In genomic region chr17:78200451-78200850, GRCh38 we compare ENCODE assay signal across 21 cellular contexts. TPM values are rescaled to one million over a fixed set of nuclear protein-coding genes. Genes with fewer than 3 reads are reported as not detected.
DNase-seq lines count a peak whose midpoint lies in the region; ATAC-seq, FAIRE-seq and TF ChIP-seq lines count a peak whose summit lies in the region.
"Had no signal": no experiment of that assay in that cellular context is flagged by ENCODE, and none has a peak within 500 bp of the region (broad histone marks: within the 10 kb centered on the region; RNA-seq: fewer than 3 reads in every experiment).

No MANE protein-coding gene starts in this region.

- peaks cover 34% of the 10 kb centered on the region for H3K79me2 ChIP-seq in HepG2 (ENCODE audit: insufficient read depth, low read length)

- intact Hi-C loops in HepG2 (cut with micrococcal nuclease; ENCODE audit: unreplicated experiment): no loop called here

- WGBS in HepG2 (ENCODE audit: low lambda C conversion rate): 94% methylated on average over 6 of the region's 6 CpGs
- 89 to 91% methylated on average over 6 of the region's 6 CpGs for WGBS in upper lobe of left lung, 2 donors

- no peaks in the 10 kb centered on the region for H3K27me3 Mint-ChIP-seq in progenitor cell of endocrine pancreas

- H4K20me1 ChIP-seq in BLaER1 treated with 17β-estradiol and CSF1 and Interleukin-3, amounts not matched to agents 10 nM and 100 nM: peaks cover 0 to 4% (median 0%) of the 10 kb centered on the region in 11 experiments; a peak in 1 of 22 replicates
- peaks cover 71% of the 10 kb centered on the region for H4K20me1 ChIP-seq in HepG2 (ENCODE audit: insufficient read depth, low read length)

- no peak for DNase-seq in HepG2 (ENCODE audit: low spot score)
- no peak for DNase-seq in upper lobe of left lung
- DNase-seq in progenitor cell of endocrine pancreas (ENCODE audit: low spot score, unreplicated experiment): no peak
- DNase-seq in stimulated activated effector memory CD8-positive, alpha-beta T cell treated with anti-CD3 and anti-CD28 coated beads, Interleukin-12 subunit alpha, Interleukin-12 subunit beta, amount 100 ng/mL, for 72 hours (ENCODE audit: low spot score in 2 of 2): no peak
- no peak for DNase-seq in NCI-H82 (lab: John Stamatoyannopoulos, UW)
- DNase-seq: 8988T; C1 segment of cervical spinal cord; CD8-positive, alpha-beta T cell; COR-L47; DMS153; DMS79 treated with DMSO at 0.1 percent for 48 hours; EL; GDM1; H9; IMR-90; KBM-7 had no signal

- no peak overlapping the region for H3K27ac Mint-ChIP-seq in progenitor cell of endocrine pancreas
- no peak overlapping the region for H3K27ac Mint-ChIP-seq in stimulated activated effector memory CD8-positive, alpha-beta T cell treated with anti-CD3 and anti-CD28 coated beads, Interleukin-12 subunit alpha, Interleukin-12 subunit beta, amount 100 ng/mL, for 72 hours
- H3K27ac Mint-ChIP-seq: CD8-positive, alpha-beta T cell; GM23338 had no signal

- H3K4me3 ChIP-seq in BLaER1 treated with 17β-estradiol and CSF1 and Interleukin-3, amounts not matched to agents 10 nM and 100 nM: no peak overlapping the region
- H3K4me3 ChIP-seq in HepG2 (replicated peaks in 1 of 3; ENCODE audit: insufficient read depth in 1 of 3, low read depth in 2 of 3, low read length in 3 of 3): no peak overlapping the region
- no peak overlapping the region for H3K4me3 ChIP-seq in upper lobe of left lung
- H3K4me3 ChIP-seq: GM23338 had no signal

- in situ Hi-C loops in HepG2 (cut with HindIII; ENCODE audit: extremely low pct_ligation_motif_present, low pct_unique_long_range_greater_than_20kb): no loop called here

- peak overlapping the region in 10 of 11 experiments; percentile 80 to 90 (median 86); a peak in 17 of 22 replicates for H3K27ac ChIP-seq in BLaER1 treated with 17β-estradiol and CSF1 and Interleukin-3, amounts not matched to agents 10 nM and 100 nM
- H3K27ac ChIP-seq in VCaP (peak overlapping the region; percentile 99), HepG2 (ENCODE audit: extremely low read length, insufficient read depth, low read length) (no peak overlapping the region), upper lobe of left lung (peak overlapping the region in 3 of 4 donors; percentile 86 to 90 (median 88))

- H2AFZ ChIP-seq in HepG2 (ENCODE audit: low read length): no peak overlapping the region
- H2AFZ ChIP-seq: GM23338 had no signal

- peaks cover 0 to 22% (median 12%) of the 10 kb centered on the region in 11 experiments; a peak in 15 of 22 replicates for H3K9me3 ChIP-seq in BLaER1 treated with 17β-estradiol and CSF1 and Interleukin-3, amounts not matched to agents 10 nM and 100 nM (replicated peaks in 1 of 11)
- no peaks in the 10 kb centered on the region for H3K9me3 ChIP-seq in HepG2 (ENCODE audit: low read length)
- H3K9me3 ChIP-seq in upper lobe of left lung: no peaks in the 10 kb centered on the region

- H3K4me1 Mint-ChIP-seq in progenitor cell of endocrine pancreas (ENCODE audit: low read depth): peaks cover 8% of the 10 kb centered on the region
- peaks cover 7% of the 10 kb centered on the region for H3K4me1 Mint-ChIP-seq in stimulated activated effector memory CD8-positive, alpha-beta T cell treated with anti-CD3 and anti-CD28 coated beads, Interleukin-12 subunit alpha, Interleukin-12 subunit beta, amount 100 ng/mL, for 72 hours

- BruUV-seq in HepG2 (replicated peaks; lab: Mats Ljungman, UMichigan): no TSS peak

- peak overlapping the region in 8 of 11 experiments; percentile 33 to 92 (median 81); a peak in 9 of 22 replicates for H3K4me2 ChIP-seq in BLaER1 treated with 17β-estradiol and CSF1 and Interleukin-3, amounts not matched to agents 10 nM and 100 nM
- H3K4me2 ChIP-seq in HepG2 (ENCODE audit: low read depth, low read length): no peak overlapping the region
- H3K4me2 ChIP-seq: GM23338 had no signal

- TF ChIP-seq RAD21 in HepG2 (CRISPR knock-in tag; IDR thresholded peaks at IDR 0.05): no peak

- no peaks in the 10 kb centered on the region for H3K9me3 Mint-ChIP-seq in progenitor cell of endocrine pancreas (ENCODE audit: low read depth)
- H3K9me3 Mint-ChIP-seq in stimulated activated effector memory CD8-positive, alpha-beta T cell treated with anti-CD3 and anti-CD28 coated beads, Interleukin-12 subunit alpha, Interleukin-12 subunit beta, amount 100 ng/mL, for 72 hours: no peaks in the 10 kb centered on the region
- H3K9me3 Mint-ChIP-seq: CD8-positive, alpha-beta T cell; GM23338; H9 had no signal

- no peak for FAIRE-seq in HepG2 (lab: Jason Lieb, UNC)
- FAIRE-seq: D721Med, GM12892 had no signal

- peaks cover 41 to 81% (median 72%) of the 10 kb centered on the region in 11 experiments for H3K36me3 ChIP-seq in BLaER1 treated with 17β-estradiol and CSF1 and Interleukin-3, amounts not matched to agents 10 nM and 100 nM
- H3K36me3 ChIP-seq in HepG2 (replicated peaks in 1 of 2; ENCODE audit: control insufficient read depth in 1 of 2, insufficient read depth in 2 of 2, low read length in 2 of 2) (peaks cover 44 to 83% of the 10 kb centered on the region in 2 experiments), upper lobe of left lung (peaks cover 0 to 47% (median 16%) of the 10 kb centered on the region in 4 donors)

- H3K27me3 ChIP-seq in BLaER1 treated with 17β-estradiol and CSF1 and Interleukin-3, amounts not matched to agents 10 nM and 100 nM: no peaks in the 10 kb centered on the region
- H3K27me3 ChIP-seq in HepG2 (ENCODE audit: control insufficient read depth in 1 of 2, insufficient read depth in 2 of 2, low read length in 2 of 2) (no peaks in the 10 kb centered on the region), upper lobe of left lung (no peaks in the 10 kb centered on the region)

- POLR2A ChIA-PET in HepG2 (lab: Yijun Ruan, JAX): interaction anchor here (0.9 to 1.5 kb wide), 3 partner anchors 13 to 73 kb away, joined by 3 to 5 read pairs (median 3); no protein-coding TSS in a partner anchor

- H3K4me3 Mint-ChIP-seq in progenitor cell of endocrine pancreas (ENCODE audit: low read depth): no peak overlapping the region
- no peak overlapping the region for H3K4me3 Mint-ChIP-seq in stimulated activated effector memory CD8-positive, alpha-beta T cell treated with anti-CD3 and anti-CD28 coated beads, Interleukin-12 subunit alpha, Interleukin-12 subunit beta, amount 100 ng/mL, for 72 hours
- H3K4me3 Mint-ChIP-seq: CD8-positive, alpha-beta T cell; GM23338; H9 had no signal

- TF ChIP-seq EP300 in HepG2 (IDR thresholded peaks at IDR 0.05; ENCODE audit: low read depth in 2 of 2, low read length in 2 of 2) (no peak), HepG2 (CRISPR knock-in tag; IDR thresholded peaks at IDR 0.05; ENCODE audit: borderline replicate concordance) (no peak), upper lobe of left lung (IDR thresholded peaks at IDR 0.05) (no peak)

- peaks cover 4% of the 10 kb centered on the region for H3K36me3 Mint-ChIP-seq in progenitor cell of endocrine pancreas (ENCODE audit: insufficient read depth)
- peaks cover 25% of the 10 kb centered on the region for H3K36me3 Mint-ChIP-seq in stimulated activated effector memory CD8-positive, alpha-beta T cell treated with anti-CD3 and anti-CD28 coated beads, Interleukin-12 subunit alpha, Interleukin-12 subunit beta, amount 100 ng/mL, for 72 hours
- H3K36me3 Mint-ChIP-seq: CD8-positive, alpha-beta T cell had no signal

- TF ChIP-seq CTCF in VCaP (conservative IDR thresholded peaks at IDR 0.05) (no peak), HepG2 (CRISPR knock-in tag; IDR thresholded peaks at IDR 0.05) (no peak), upper lobe of left lung (IDR thresholded peaks at IDR 0.05) (no peak), progenitor cell of endocrine pancreas (IDR thresholded peaks at IDR 0.05; ENCODE audit: unreplicated experiment) (no peak)

- ATAC-seq in HepG2 (no peak), upper lobe of left lung (ENCODE audit: low FRiP score in 2 of 2) (no peak)
- ATAC-seq in stimulated activated effector memory CD8-positive, alpha-beta T cell treated with anti-CD3 and anti-CD28 coated beads, Interleukin-12 subunit alpha, Interleukin-12 subunit beta, amount 100 ng/mL, for 72 hours: no peak
- ATAC-seq: CD8-positive, alpha-beta T cell; GM23338 had no signal

- H3K4me1 ChIP-seq in BLaER1 treated with 17β-estradiol and CSF1 and Interleukin-3, amounts not matched to agents 10 nM and 100 nM: peaks cover 25 to 52% (median 46%) of the 10 kb centered on the region in 10 experiments
- 0 out of 2 replicates have a peak, but pooled peaks cover 9% of the 10 kb centered on the region for H3K4me1 ChIP-seq in HepG2 (ENCODE audit: insufficient read depth, low read length)
- H3K4me1 ChIP-seq in upper lobe of left lung: peaks cover 3 to 12% (median 6%) of the 10 kb centered on the region in 4 donors

- CTCF ChIA-PET in HepG2 (lab: Yijun Ruan, JAX; ENCODE audit: low intra/inter-chr PET ratio, low total read pairs): no interaction called here

- no peak for TF ChIP-seq POLR2A in HepG2 (IDR thresholded peaks at IDR 0.05; ENCODE audit: insufficient read depth in 1 of 2, low read depth in 2 of 2, low read length in 2 of 2)
- TF ChIP-seq POLR2A in upper lobe of left lung (IDR thresholded peaks at IDR 0.05): no peak

- peak overlapping the region in 2 of 11 experiments; percentile 64 to 70; a peak in 5 of 22 replicates for H3K9ac ChIP-seq in BLaER1 treated with 17β-estradiol and CSF1 and Interleukin-3, amounts not matched to agents 10 nM and 100 nM
- no peak overlapping the region for H3K9ac ChIP-seq in HepG2 (ENCODE audit: insufficient read depth, low read depth, low read length)

RNA-seq across cellular contexts. Expression of gene AFMID, which starts 13.3 kb away (rescaled TPM):
- total RNA-seq in HepG2 (2016; rRNA removed; fragmentation: Illumina TruSeq; extraction: Trizol) (270 and 327 TPM in 2 replicates), upper lobe of left lung (100 to 1,000 TPM in 1 of 6 donors, 10 to 100 TPM in 5; 30.5 to 265 (median 44.2) TPM), progenitor cell of endocrine pancreas (26.5 and 27.9 TPM in 2 replicates)
- 87.2 and 91.8 TPM in 2 replicates for total RNA-seq in HepG2 (2016; cell fraction: cytosol; rRNA removed; fragmentation: Illumina TruSeq; extraction: Trizol; ENCODE audit: low read depth)
- 272 and 349 TPM in 2 replicates for total RNA-seq in HepG2 (2016; cell fraction: insoluble cytoplasmic fraction; rRNA removed; fragmentation: Illumina TruSeq; extraction: Trizol)
- total RNA-seq in HepG2 (2016; cell fraction: membrane; rRNA removed; fragmentation: Illumina TruSeq; extraction: Trizol): 147 and 156 TPM in 2 replicates
- total RNA-seq in HepG2 (2016; cell fraction: nucleus; rRNA removed; fragmentation: Illumina TruSeq; extraction: Trizol): 146 and 156 TPM in 2 replicates
- 249 and 317 TPM in 2 replicates for polyA plus RNA-seq in HepG2 (2011; rRNA removed)
- polyA plus RNA-seq in HepG2 (2011; cell fraction: cytosol; rRNA removed): 229 and 274 TPM in 2 replicates
- 417 and 490 TPM in 2 replicates for polyA plus RNA-seq in HepG2 (2011; cell fraction: nucleus; rRNA removed)
- 302 and 303 TPM in 2 replicates for polyA plus RNA-seq in HepG2 (2012)
- polyA plus RNA-seq in HepG2 (2016; cell fraction: cytosol; fragmentation: Illumina TruSeq; extraction: Trizol; ENCODE audit: low read depth): 66.5 and 75.3 TPM in 2 replicates
- 406 and 430 TPM in 2 replicates for polyA plus RNA-seq in HepG2 (2016; cell fraction: insoluble cytoplasmic fraction; fragmentation: Illumina TruSeq; extraction: Trizol; ENCODE audit: low read depth)
- 103 and 126 TPM in 2 replicates for polyA plus RNA-seq in HepG2 (2016; cell fraction: membrane; fragmentation: Illumina TruSeq; extraction: Trizol; ENCODE audit: low read depth)
- polyA plus RNA-seq in HepG2 (2016; cell fraction: nucleus; fragmentation: Illumina TruSeq; extraction: Trizol; ENCODE audit: insufficient read depth, low read depth): 409 and 442 TPM in 2 replicates
- 60.4 and 341 TPM in 2 replicates for polyA minus RNA-seq in HepG2 (2011; rRNA and poly(A)+ RNA removed; ENCODE audit: low replicate concordance)
- polyA minus RNA-seq in HepG2 (2011; cell fraction: cytosol; rRNA and poly(A)+ RNA removed): 127 and 156 TPM in 2 replicates
- polyA minus RNA-seq in HepG2 (2011; cell fraction: nucleus; rRNA and poly(A)+ RNA removed): 114 and 156 TPM in 2 replicates

RNA-seq across cellular contexts. Expression of gene TK1, which starts 13.6 kb away (rescaled TPM):
- total RNA-seq in HepG2 (2016; rRNA removed; fragmentation: Illumina TruSeq; extraction: Trizol) (96.0 and 114 TPM in 2 replicates), upper lobe of left lung (10 to 100 TPM in 3 of 6 donors, 1 to 10 TPM in 3; 2.8 to 16.0 (median 9.0) TPM), progenitor cell of endocrine pancreas (27.9 and 29.1 TPM in 2 replicates)
- total RNA-seq in HepG2 (2016; cell fraction: cytosol; rRNA removed; fragmentation: Illumina TruSeq; extraction: Trizol; ENCODE audit: low read depth): 20.1 and 22.9 TPM in 2 replicates
- total RNA-seq in HepG2 (2016; cell fraction: insoluble cytoplasmic fraction; rRNA removed; fragmentation: Illumina TruSeq; extraction: Trizol): 95.6 and 109 TPM in 2 replicates
- total RNA-seq in HepG2 (2016; cell fraction: membrane; rRNA removed; fragmentation: Illumina TruSeq; extraction: Trizol): 30.2 and 33.7 TPM in 2 replicates
- total RNA-seq in HepG2 (2016; cell fraction: nucleus; rRNA removed; fragmentation: Illumina TruSeq; extraction: Trizol): 38.0 and 39.0 TPM in 2 replicates
- 33.2 and 45.0 TPM in 2 replicates for polyA plus RNA-seq in HepG2 (2011; rRNA removed)
- polyA plus RNA-seq in HepG2 (2011; cell fraction: cytosol; rRNA removed): 36.3 and 78.7 TPM in 2 replicates
- polyA plus RNA-seq in HepG2 (2011; cell fraction: nucleus; rRNA removed): 27.9 and 41.4 TPM in 2 replicates
- 15.9 and 24.5 TPM in 2 replicates for polyA plus RNA-seq in HepG2 (2012)
- polyA plus RNA-seq in HepG2 (2016; cell fraction: cytosol; fragmentation: Illumina TruSeq; extraction: Trizol; ENCODE audit: low read depth): 18.4 and 18.5 TPM in 2 replicates
- 130 and 138 TPM in 2 replicates for polyA plus RNA-seq in HepG2 (2016; cell fraction: insoluble cytoplasmic fraction; fragmentation: Illumina TruSeq; extraction: Trizol; ENCODE audit: low read depth)
- polyA plus RNA-seq in HepG2 (2016; cell fraction: membrane; fragmentation: Illumina TruSeq; extraction: Trizol; ENCODE audit: low read depth): 21.2 and 23.8 TPM in 2 replicates
- polyA plus RNA-seq in HepG2 (2016; cell fraction: nucleus; fragmentation: Illumina TruSeq; extraction: Trizol; ENCODE audit: insufficient read depth, low read depth): 61.0 and 63.4 TPM in 2 replicates
- 74.6 and 146 TPM in 2 replicates for polyA minus RNA-seq in HepG2 (2011; rRNA and poly(A)+ RNA removed; ENCODE audit: low replicate concordance)
- 21.4 and 38.3 TPM in 2 replicates for polyA minus RNA-seq in HepG2 (2011; cell fraction: cytosol; rRNA and poly(A)+ RNA removed)
- polyA minus RNA-seq in HepG2 (2011; cell fraction: nucleus; rRNA and poly(A)+ RNA removed): 10.7 and 15.2 TPM in 2 replicates

RNA-seq across cellular contexts. Expression of gene BIRC5, which starts 13.6 kb away (rescaled TPM):
- total RNA-seq in HepG2 (2016; rRNA removed; fragmentation: Illumina TruSeq; extraction: Trizol) (135 and 167 TPM in 2 replicates), upper lobe of left lung (1 to 10 TPM in 5 of 6 donors, not detected in 1; 1.4 to 6.4 (median 3.5) TPM), progenitor cell of endocrine pancreas (28.9 and 30.0 TPM in 2 replicates)
- 34.5 and 39.0 TPM in 2 replicates for total RNA-seq in HepG2 (2016; cell fraction: cytosol; rRNA removed; fragmentation: Illumina TruSeq; extraction: Trizol; ENCODE audit: low read depth)
- total RNA-seq in HepG2 (2016; cell fraction: insoluble cytoplasmic fraction; rRNA removed; fragmentation: Illumina TruSeq; extraction: Trizol): 131 and 168 TPM in 2 replicates
- total RNA-seq in HepG2 (2016; cell fraction: membrane; rRNA removed; fragmentation: Illumina TruSeq; extraction: Trizol): 97.3 and 97.8 TPM in 2 replicates
- total RNA-seq in HepG2 (2016; cell fraction: nucleus; rRNA removed; fragmentation: Illumina TruSeq; extraction: Trizol): 62.8 and 63.7 TPM in 2 replicates
- 18.5 and 30.3 TPM in 2 replicates for polyA plus RNA-seq in HepG2 (2011; rRNA removed)
- 26.4 and 35.2 TPM in 2 replicates for polyA plus RNA-seq in HepG2 (2011; cell fraction: cytosol; rRNA removed)
- 11.3 and 14.8 TPM in 2 replicates for polyA plus RNA-seq in HepG2 (2011; cell fraction: nucleus; rRNA removed)
- polyA plus RNA-seq in HepG2 (2012): 20.8 and 42.6 TPM in 2 replicates
- 27.8 and 29.4 TPM in 2 replicates for polyA plus RNA-seq in HepG2 (2016; cell fraction: cytosol; fragmentation: Illumina TruSeq; extraction: Trizol; ENCODE audit: low read depth)
- polyA plus RNA-seq in HepG2 (2016; cell fraction: insoluble cytoplasmic fraction; fragmentation: Illumina TruSeq; extraction: Trizol; ENCODE audit: low read depth): 158 and 162 TPM in 2 replicates
- 64.5 and 65.4 TPM in 2 replicates for polyA plus RNA-seq in HepG2 (2016; cell fraction: membrane; fragmentation: Illumina TruSeq; extraction: Trizol; ENCODE audit: low read depth)
- 90.2 and 97.1 TPM in 2 replicates for polyA plus RNA-seq in HepG2 (2016; cell fraction: nucleus; fragmentation: Illumina TruSeq; extraction: Trizol; ENCODE audit: insufficient read depth, low read depth)
- polyA minus RNA-seq in HepG2 (2011; rRNA and poly(A)+ RNA removed; ENCODE audit: low replicate concordance): 62.3 and 97.9 TPM in 2 replicates
- polyA minus RNA-seq in HepG2 (2011; cell fraction: cytosol; rRNA and poly(A)+ RNA removed): 18.6 and 37.7 TPM in 2 replicates
- 20.9 and 36.8 TPM in 2 replicates for polyA minus RNA-seq in HepG2 (2011; cell fraction: nucleus; rRNA and poly(A)+ RNA removed)

RNA-seq across cellular contexts. Expression of gene TMEM235, which starts 31.0 kb away (rescaled TPM):
- total RNA-seq in HepG2 (2016; rRNA removed; fragmentation: Illumina TruSeq; extraction: Trizol): not detected in 2 replicates
- total RNA-seq in HepG2 (2016; cell fraction: cytosol; rRNA removed; fragmentation: Illumina TruSeq; extraction: Trizol; ENCODE audit: low read depth): not detected in 2 replicates
- not detected in 2 replicates for total RNA-seq in HepG2 (2016; cell fraction: insoluble cytoplasmic fraction; rRNA removed; fragmentation: Illumina TruSeq; extraction: Trizol)
- total RNA-seq in HepG2 (2016; cell fraction: membrane; rRNA removed; fragmentation: Illumina TruSeq; extraction: Trizol): not detected in 2 replicates
- not detected in 2 replicates for total RNA-seq in HepG2 (2016; cell fraction: nucleus; rRNA removed; fragmentation: Illumina TruSeq; extraction: Trizol)
- polyA plus RNA-seq in HepG2 (2011; rRNA removed): not detected in 2 replicates
- not detected in 2 replicates for polyA plus RNA-seq in HepG2 (2011; cell fraction: cytosol; rRNA removed)
- polyA plus RNA-seq in HepG2 (2011; cell fraction: nucleus; rRNA removed): not detected in 2 replicates
- polyA plus RNA-seq in HepG2 (2012): not detected in 2 replicates
- polyA plus RNA-seq in HepG2 (2016; cell fraction: cytosol; fragmentation: Illumina TruSeq; extraction: Trizol; ENCODE audit: low read depth): not detected in 2 replicates
- not detected in 2 replicates for polyA plus RNA-seq in HepG2 (2016; cell fraction: insoluble cytoplasmic fraction; fragmentation: Illumina TruSeq; extraction: Trizol; ENCODE audit: low read depth)
- polyA plus RNA-seq in HepG2 (2016; cell fraction: membrane; fragmentation: Illumina TruSeq; extraction: Trizol; ENCODE audit: low read depth): not detected in 2 replicates
- polyA plus RNA-seq in HepG2 (2016; cell fraction: nucleus; fragmentation: Illumina TruSeq; extraction: Trizol; ENCODE audit: insufficient read depth, low read depth): not detected in 2 replicates
- not detected in 2 replicates for polyA minus RNA-seq in HepG2 (2011; rRNA and poly(A)+ RNA removed; ENCODE audit: low replicate concordance)
- not detected in 2 replicates for polyA minus RNA-seq in HepG2 (2011; cell fraction: cytosol; rRNA and poly(A)+ RNA removed)
- not detected in 2 replicates for polyA minus RNA-seq in HepG2 (2011; cell fraction: nucleus; rRNA and poly(A)+ RNA removed)
- not detected for total RNA-seq in upper lobe of left lung
- not detected in 2 replicates for total RNA-seq in progenitor cell of endocrine pancreas
- total RNA-seq: CD8-positive, alpha-beta T cell; GM23338; IMR-90 had no signal
- polyA plus RNA-seq: GM23338, IMR-90 had no signal

RNA-seq across cellular contexts. Expression of gene SYNGR2, which starts 32.1 kb away (rescaled TPM):
- total RNA-seq in HepG2 (2016; rRNA removed; fragmentation: Illumina TruSeq; extraction: Trizol) (28.7 and 46.7 TPM in 2 replicates), upper lobe of left lung (100 to 1,000 TPM; 110 to 265 (median 179) TPM), progenitor cell of endocrine pancreas (50.5 and 51.5 TPM in 2 replicates)
- total RNA-seq in HepG2 (2016; cell fraction: cytosol; rRNA removed; fragmentation: Illumina TruSeq; extraction: Trizol; ENCODE audit: low read depth): 15.8 and 18.7 TPM in 2 replicates
- total RNA-seq in HepG2 (2016; cell fraction: insoluble cytoplasmic fraction; rRNA removed; fragmentation: Illumina TruSeq; extraction: Trizol): 21.7 and 51.0 TPM in 2 replicates
- 31.9 and 34.8 TPM in 2 replicates for total RNA-seq in HepG2 (2016; cell fraction: membrane; rRNA removed; fragmentation: Illumina TruSeq; extraction: Trizol)
- total RNA-seq in HepG2 (2016; cell fraction: nucleus; rRNA removed; fragmentation: Illumina TruSeq; extraction: Trizol): 43.0 and 51.6 TPM in 2 replicates
- polyA plus RNA-seq in HepG2 (2011; rRNA removed): 170 and 192 TPM in 2 replicates
- polyA plus RNA-seq in HepG2 (2011; cell fraction: cytosol; rRNA removed): 200 and 244 TPM in 2 replicates
- 116 and 129 TPM in 2 replicates for polyA plus RNA-seq in HepG2 (2011; cell fraction: nucleus; rRNA removed)
- polyA plus RNA-seq in HepG2 (2012): 52.7 and 59.2 TPM in 2 replicates
- polyA plus RNA-seq in HepG2 (2016; cell fraction: cytosol; fragmentation: Illumina TruSeq; extraction: Trizol; ENCODE audit: low read depth): 35.1 and 40.6 TPM in 2 replicates
- 52.5 and 60.0 TPM in 2 replicates for polyA plus RNA-seq in HepG2 (2016; cell fraction: insoluble cytoplasmic fraction; fragmentation: Illumina TruSeq; extraction: Trizol; ENCODE audit: low read depth)
- 62.1 and 68.8 TPM in 2 replicates for polyA plus RNA-seq in HepG2 (2016; cell fraction: membrane; fragmentation: Illumina TruSeq; extraction: Trizol; ENCODE audit: low read depth)
- 160 and 166 TPM in 2 replicates for polyA plus RNA-seq in HepG2 (2016; cell fraction: nucleus; fragmentation: Illumina TruSeq; extraction: Trizol; ENCODE audit: insufficient read depth, low read depth)
- polyA minus RNA-seq in HepG2 (2011; rRNA and poly(A)+ RNA removed; ENCODE audit: low replicate concordance): 231 and 401 TPM in 2 replicates
- polyA minus RNA-seq in HepG2 (2011; cell fraction: cytosol; rRNA and poly(A)+ RNA removed): 73.3 and 75.3 TPM in 2 replicates
- 23.0 and 28.7 TPM in 2 replicates for polyA minus RNA-seq in HepG2 (2011; cell fraction: nucleus; rRNA and poly(A)+ RNA removed)
